10 cellular contexts compared by ENCODE assay signal in the genomic region with DNA sequence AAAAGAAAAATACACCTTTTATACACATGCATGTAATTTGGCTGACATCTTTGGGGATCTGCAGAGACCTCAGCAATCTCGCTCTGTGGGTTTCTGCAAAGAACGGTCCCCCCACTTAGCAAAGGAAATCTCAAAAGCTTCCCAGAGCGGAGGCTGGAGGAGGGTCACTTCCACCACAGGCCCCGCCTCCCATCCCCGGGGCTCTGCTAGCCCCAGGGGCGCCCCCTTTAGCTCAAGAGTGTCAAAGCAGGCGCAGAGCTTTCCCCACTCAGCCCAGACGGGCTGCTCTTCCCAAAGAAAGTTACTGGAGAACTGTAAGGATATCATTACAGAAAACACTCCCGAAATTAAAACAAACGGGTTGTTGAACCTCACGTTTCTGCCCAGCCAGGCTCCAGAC. TPM values are rescaled to one million over a fixed set of nuclear protein-coding genes. Genes with fewer than 3 reads are reported as not detected.
A peak's percentile ranks its signal among the peaks of the same experiment; 100 is the strongest.
DNase-seq lines count a peak whose midpoint lies in the region; ATAC-seq and TF ChIP-seq lines count a peak whose summit lies in the region.
"Had no signal": no experiment of that assay in that cellular context is flagged by ENCODE, and none has a peak within 500 bp of the region (broad histone marks: within the 10 kb centered on the region; RNA-seq: fewer than 3 reads in every experiment).

No MANE protein-coding gene starts in this region.

- peaks cover 13% of the 10 kb centered on the region for H3K27me3 Mint-ChIP-seq in activated T-cell treated with anti-CD3 and anti-CD28 coated beads, Interleukin-2, amount 50 U/mL, for 4 hours (ENCODE audit: low read depth)

- peak; percentile 19; the same call in 1 of the 2 replicates for TF ChIP-seq RAD21 in Ishikawa (IDR thresholded peaks at IDR 0.05; ENCODE audit: low read depth)

- TF ChIP-seq EP300 in Ishikawa (IDR thresholded peaks at IDR 0.05; ENCODE audit: borderline replicate concordance) = no peak

- peak; percentile 72 to 75 for ATAC-seq in activated T-cell treated with anti-CD3 and anti-CD28 coated beads, Interleukin-2, amount 50 U/mL, for 4 hours
- ATAC-seq in HG03439 (IDR thresholded peaks at IDR 0.05; ENCODE audit: unreplicated experiment) = no peak
- ATAC-seq in HG02885 (IDR thresholded peaks at IDR 0.05; ENCODE audit: poor library complexity, unreplicated experiment) = no peak
- no peak for ATAC-seq in HG03460 (IDR thresholded peaks at IDR 0.05; ENCODE audit: unreplicated experiment)

- H3K4me3 Mint-ChIP-seq in activated T-cell treated with anti-CD3 and anti-CD28 coated beads, Interleukin-2, amount 50 U/mL, for 4 hours = no peak overlapping the region
- H3K4me3 Mint-ChIP-seq: central memory CD8-positive, alpha-beta T cell had no signal

- H3K9me3 Mint-ChIP-seq in activated T-cell treated with anti-CD3 and anti-CD28 coated beads, Interleukin-2, amount 50 U/mL, for 4 hours = no peaks in the 10 kb centered on the region
- H3K9me3 Mint-ChIP-seq: central memory CD8-positive, alpha-beta T cell had no signal

- H3K4me1 Mint-ChIP-seq in activated T-cell treated with anti-CD3 and anti-CD28 coated beads, Interleukin-2, amount 50 U/mL, for 4 hours (ENCODE audit: low read depth) = no peaks in the 10 kb centered on the region
- H3K4me1 Mint-ChIP-seq: central memory CD8-positive, alpha-beta T cell had no signal

- H3K27ac ChIP-seq in caudate nucleus (ENCODE audit: low read depth, low read length) = no peak overlapping the region
- H3K27ac ChIP-seq: HL-60 had no signal

- DNase-seq in COLO668 (lab: John Stamatoyannopoulos, UW; ENCODE audit: unreplicated experiment) (peak; percentile 10), lung microvascular endothelial cell (ENCODE audit: low read depth in 2 of 2) (peak; percentile 15 to 30), caudate nucleus (lab: John Stamatoyannopoulos, UW) (no peak)
- peak; percentile 16 for DNase-seq in activated T-cell treated with anti-CD3 and anti-CD28 coated beads, Interleukin-2, amount 50 U/mL, for 4 hours

- H3K36me3 Mint-ChIP-seq in activated T-cell treated with anti-CD3 and anti-CD28 coated beads, Interleukin-2, amount 50 U/mL, for 4 hours (ENCODE audit: insufficient read depth) = no peaks in the 10 kb centered on the region

TF ChIP-seq in Ishikawa, 13 proteins besides CTCF, POLR2A, EP300 and RAD21:
- TF ChIP-seq, protein P1, sequence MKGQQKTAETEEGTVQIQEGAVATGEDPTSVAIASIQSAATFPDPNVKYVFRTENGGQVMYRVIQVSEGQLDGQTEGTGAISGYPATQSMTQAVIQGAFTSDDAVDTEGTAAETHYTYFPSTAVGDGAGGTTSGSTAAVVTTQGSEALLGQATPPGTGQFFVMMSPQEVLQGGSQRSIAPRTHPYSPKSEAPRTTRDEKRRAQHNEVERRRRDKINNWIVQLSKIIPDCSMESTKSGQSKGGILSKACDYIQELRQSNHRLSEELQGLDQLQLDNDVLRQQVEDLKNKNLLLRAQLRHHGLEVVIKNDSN (IDR thresholded peaks at IDR 0.05) = no peak
- no peak for TF ChIP-seq FOXM1 (IDR thresholded peaks at IDR 0.05; ENCODE audit: borderline replicate concordance, low read depth)
- no peak for TF ChIP-seq CREB1 (IDR thresholded peaks at IDR 0.05; ENCODE audit: low read depth)
- TF ChIP-seq ZBTB7A (IDR thresholded peaks at IDR 0.05; ENCODE audit: low read depth) = no peak
- TF ChIP-seq EGR1 (IDR thresholded peaks at IDR 0.05) = no peak
- TF ChIP-seq, protein P2, sequence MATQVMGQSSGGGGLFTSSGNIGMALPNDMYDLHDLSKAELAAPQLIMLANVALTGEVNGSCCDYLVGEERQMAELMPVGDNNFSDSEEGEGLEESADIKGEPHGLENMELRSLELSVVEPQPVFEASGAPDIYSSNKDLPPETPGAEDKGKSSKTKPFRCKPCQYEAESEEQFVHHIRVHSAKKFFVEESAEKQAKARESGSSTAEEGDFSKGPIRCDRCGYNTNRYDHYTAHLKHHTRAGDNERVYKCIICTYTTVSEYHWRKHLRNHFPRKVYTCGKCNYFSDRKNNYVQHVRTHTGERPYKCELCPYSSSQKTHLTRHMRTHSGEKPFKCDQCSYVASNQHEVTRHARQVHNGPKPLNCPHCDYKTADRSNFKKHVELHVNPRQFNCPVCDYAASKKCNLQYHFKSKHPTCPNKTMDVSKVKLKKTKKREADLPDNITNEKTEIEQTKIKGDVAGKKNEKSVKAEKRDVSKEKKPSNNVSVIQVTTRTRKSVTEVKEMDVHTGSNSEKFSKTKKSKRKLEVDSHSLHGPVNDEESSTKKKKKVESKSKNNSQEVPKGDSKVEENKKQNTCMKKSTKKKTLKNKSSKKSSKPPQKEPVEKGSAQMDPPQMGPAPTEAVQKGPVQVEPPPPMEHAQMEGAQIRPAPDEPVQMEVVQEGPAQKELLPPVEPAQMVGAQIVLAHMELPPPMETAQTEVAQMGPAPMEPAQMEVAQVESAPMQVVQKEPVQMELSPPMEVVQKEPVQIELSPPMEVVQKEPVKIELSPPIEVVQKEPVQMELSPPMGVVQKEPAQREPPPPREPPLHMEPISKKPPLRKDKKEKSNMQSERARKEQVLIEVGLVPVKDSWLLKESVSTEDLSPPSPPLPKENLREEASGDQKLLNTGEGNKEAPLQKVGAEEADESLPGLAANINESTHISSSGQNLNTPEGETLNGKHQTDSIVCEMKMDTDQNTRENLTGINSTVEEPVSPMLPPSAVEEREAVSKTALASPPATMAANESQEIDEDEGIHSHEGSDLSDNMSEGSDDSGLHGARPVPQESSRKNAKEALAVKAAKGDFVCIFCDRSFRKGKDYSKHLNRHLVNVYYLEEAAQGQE (IDR thresholded peaks at IDR 0.05; ENCODE audit: low read depth) = no peak
- no peak for TF ChIP-seq TCF12 (IDR thresholded peaks at IDR 0.05; ENCODE audit: low read depth)
- no peak for TF ChIP-seq TEAD4 (IDR thresholded peaks at IDR 0.05)
- TF ChIP-seq YY1 (IDR thresholded peaks at IDR 0.05; ENCODE audit: low read depth) = no peak
- TF ChIP-seq CEBPB (IDR thresholded peaks at IDR 0.05) = no peak
- no peak for TF ChIP-seq TAF1 (IDR thresholded peaks at IDR 0.05; ENCODE audit: low read depth)
- TF ChIP-seq, protein P3, sequence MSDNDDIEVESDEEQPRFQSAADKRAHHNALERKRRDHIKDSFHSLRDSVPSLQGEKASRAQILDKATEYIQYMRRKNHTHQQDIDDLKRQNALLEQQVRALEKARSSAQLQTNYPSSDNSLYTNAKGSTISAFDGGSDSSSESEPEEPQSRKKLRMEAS (IDR thresholded peaks at IDR 0.05) = no peak
- TF ChIP-seq NFIC (IDR thresholded peaks at IDR 0.05) = no peak
TF ChIP-seq in Ishikawa: peak in this region for 0.

RNA-seq across cellular contexts. Expression of a gene that starts 11.4 kb away (rescaled TPM):
- under 1 TPM in 1 of 3 donors, not detected in 2; 0.13 TPM for total RNA-seq in activated T-cell treated with anti-CD3 and anti-CD28 coated beads, Interleukin-2, amount 50 U/mL, for 4 hours
- total RNA-seq in lung microvascular endothelial cell = 0.20 and 0.22 TPM in 2 replicates

RNA-seq across cellular contexts. Expression of a gene that starts 50.2 kb away (rescaled TPM):
- 1 to 10 TPM in 2 of 3 donors, under 1 TPM in 1; 0.90 to 1.8 (median 1.1) TPM for total RNA-seq in activated T-cell treated with anti-CD3 and anti-CD28 coated beads, Interleukin-2, amount 50 U/mL, for 4 hours
- total RNA-seq in lung microvascular endothelial cell = 0.22 and 0.40 TPM in 2 replicates

RNA-seq across cellular contexts. Expression of a gene that starts 50.3 kb away (rescaled TPM):
- total RNA-seq in activated T-cell treated with anti-CD3 and anti-CD28 coated beads, Interleukin-2, amount 50 U/mL, for 4 hours = 10 to 100 TPM; 20.6 to 28.1 (median 25.2) TPM
- total RNA-seq in lung microvascular endothelial cell = 5.7 and 6.7 TPM in 2 replicates

RNA-seq across cellular contexts. Expression of a gene that starts 54.1 kb away (rescaled TPM):
- 10 to 100 TPM in 1 of 3 donors, 1 to 10 TPM in 2; 3.9 to 10.1 (median 7.8) TPM for total RNA-seq in activated T-cell treated with anti-CD3 and anti-CD28 coated beads, Interleukin-2, amount 50 U/mL, for 4 hours
- total RNA-seq in lung microvascular endothelial cell = 0.79 and 2.6 TPM in 2 replicates

Comparison
In these comparisons a context has a peak if more than half of its experiments do, and no peak if none do; other contexts are left out.
1. DNase-seq: peak in COLO668 (single experiment), activated T-cell treated with anti-CD3 and anti-CD28 coated beads, Interleukin-2, amount 50 U/mL, for 4 hours (single experiment) and lung microvascular endothelial cell (2 of 2); none in caudate nucleus (0 of 61).
2. ATAC-seq: peak in activated T-cell treated with anti-CD3 and anti-CD28 coated beads, Interleukin-2, amount 50 U/mL, for 4 hours (2 of 2); none in HG03439 (single experiment), HG02885 (single experiment) and HG03460 (single experiment).